9 cellular contexts compared by ENCODE assay signal in genomic region chr14:23366163-23366921, GRCh38. TPM values are rescaled to one million over a fixed set of nuclear protein-coding genes. Genes with fewer than 3 reads are reported as not detected.
A peak's percentile ranks its signal among the peaks of the same experiment; 100 is the strongest.
DNase-seq lines count a peak whose midpoint lies in the region; ATAC-seq and TF ChIP-seq lines count a peak whose summit lies in the region.
"Had no signal": no experiment of that assay in that cellular context is flagged by ENCODE, and none has a peak within 500 bp of the region (broad histone marks: within the 10 kb centered on the region; RNA-seq: fewer than 3 reads in every experiment).

No MANE protein-coding gene starts in this region.

- no peaks in the 10 kb centered on the region for H3K9me3 Mint-ChIP-seq in neural crest cell
- H3K9me3 Mint-ChIP-seq in activated T-cell treated with anti-CD3 and anti-CD28 coated beads, Interleukin-2, amount 50 U/mL, for 24 hours: no peaks in the 10 kb centered on the region
- no peaks in the 10 kb centered on the region for H3K9me3 Mint-ChIP-seq in CD8-positive, alpha-beta T cell

- peaks cover 0 to 9% (median 0%) of the 10 kb centered on the region in 4 donors for H3K4me1 ChIP-seq in Peyer's patch
- H3K4me1 ChIP-seq in CD8-positive, alpha-beta T cell (ENCODE audit: insufficient read depth, low read length): no peaks in the 10 kb centered on the region

- H3K27me3 ChIP-seq in Peyer's patch: peaks cover 0 to 6% of the 10 kb centered on the region in 2 donors
- H3K27me3 ChIP-seq in CD8-positive, alpha-beta T cell (ENCODE audit: insufficient read depth, low read length): peaks cover 14% of the 10 kb centered on the region

- no peaks in the 10 kb centered on the region for H3K9me3 ChIP-seq in Peyer's patch
- H3K9me3 ChIP-seq in CD8-positive, alpha-beta T cell (ENCODE audit: low read length): no peaks in the 10 kb centered on the region

- H3K36me3 ChIP-seq in Peyer's patch: no peaks in the 10 kb centered on the region
- no peaks in the 10 kb centered on the region for H3K36me3 ChIP-seq in CD8-positive, alpha-beta T cell (ENCODE audit: insufficient read depth, low read length)

- H3K36me3 Mint-ChIP-seq in neural crest cell (ENCODE audit: low read depth): peaks cover 6% of the 10 kb centered on the region
- H3K36me3 Mint-ChIP-seq in activated T-cell treated with anti-CD3 and anti-CD28 coated beads, Interleukin-2, amount 50 U/mL, for 24 hours (ENCODE audit: low read depth): no peaks in the 10 kb centered on the region
- no peaks in the 10 kb centered on the region for H3K36me3 Mint-ChIP-seq in CD8-positive, alpha-beta T cell

- peak overlapping the region; percentile 97 for H3K27ac Mint-ChIP-seq in neural crest cell (ENCODE audit: unreplicated experiment)
- no peak overlapping the region for H3K27ac Mint-ChIP-seq in activated T-cell treated with anti-CD3 and anti-CD28 coated beads, Interleukin-2, amount 50 U/mL, for 24 hours
- H3K27ac Mint-ChIP-seq in CD8-positive, alpha-beta T cell: no peak overlapping the region

- H3K4me1 Mint-ChIP-seq in neural crest cell: peaks cover 40% of the 10 kb centered on the region
- H3K4me1 Mint-ChIP-seq in activated T-cell treated with anti-CD3 and anti-CD28 coated beads, Interleukin-2, amount 50 U/mL, for 24 hours (ENCODE audit: low read depth): peaks cover 3% of the 10 kb centered on the region
- H3K4me1 Mint-ChIP-seq in CD8-positive, alpha-beta T cell (ENCODE audit: low read depth): peaks cover 3% of the 10 kb centered on the region

- CTCF ChIA-PET in CD8-positive, alpha-beta T cell (lab: Charles Lee): interaction anchor here (3.3 kb wide), 1 partner anchor 13 kb away, joined by 15 read pairs; no protein-coding TSS in a partner anchor

- H3K27ac ChIP-seq in Peyer's patch: peak overlapping the region; percentile 69 to 86 (median 78)
- no peak overlapping the region for H3K27ac ChIP-seq in CD8-positive, alpha-beta T cell (ENCODE audit: low read depth, low read length)

- intact Hi-C loops in CD8-positive, alpha-beta T cell (cut with DNase I, micrococcal nuclease): no loop called here

- no peak for TF ChIP-seq POLR2A in Peyer's patch (IDR thresholded peaks at IDR 0.05)

- H3K4me3 ChIP-seq in AG10803 (ENCODE audit: low read length) (peak overlapping the region; percentile 56), Peyer's patch (peak overlapping the region; percentile 20 to 51 (median 37)), foreskin fibroblast (ENCODE audit: low read depth in 1 of 2, low read length in 2 of 2) (peak overlapping the region; percentile 55)
- no peak overlapping the region for H3K4me3 ChIP-seq in CD8-positive, alpha-beta T cell (ENCODE audit: low read depth, low read length)

- peak; percentile 54 for DNase-seq in AG10803 (ENCODE audit: low read depth)
- peak in 1 of 3 donors; percentile 54 for DNase-seq in Peyer's patch
- DNase-seq in foreskin fibroblast: peak in 1 of 2 donors; percentile 39
- peak; percentile 77 for DNase-seq in neural crest cell (ENCODE audit: low read depth, low spot score)
- DNase-seq in GM10266 (ENCODE audit: extremely low spot score): no peak
- no peak for DNase-seq in activated T-cell treated with anti-CD3 and anti-CD28 coated beads, Interleukin-2, amount 50 U/mL, for 24 hours
- no peak for DNase-seq in CD8-positive, alpha-beta T cell
- no peak for DNase-seq in NCI-H510A treated with DMSO at 0.1 percent for 48 hours (lab: John Stamatoyannopoulos, UW)

- H3K4me3 Mint-ChIP-seq in neural crest cell: peak overlapping the region; percentile 85
- H3K4me3 Mint-ChIP-seq in activated T-cell treated with anti-CD3 and anti-CD28 coated beads, Interleukin-2, amount 50 U/mL, for 24 hours: no peak overlapping the region
- H3K4me3 Mint-ChIP-seq in CD8-positive, alpha-beta T cell: no peak overlapping the region

- no peak for ATAC-seq in CD8-positive, alpha-beta T cell

- H3K27me3 Mint-ChIP-seq in neural crest cell (ENCODE audit: low read depth): peaks cover 2% of the 10 kb centered on the region
- H3K27me3 Mint-ChIP-seq in activated T-cell treated with anti-CD3 and anti-CD28 coated beads, Interleukin-2, amount 50 U/mL, for 24 hours: peaks cover 41% of the 10 kb centered on the region
- peaks cover 29% of the 10 kb centered on the region for H3K27me3 Mint-ChIP-seq in CD8-positive, alpha-beta T cell (ENCODE audit: low read depth)

- TF ChIP-seq CTCF in AG10803 (conservative IDR thresholded peaks at IDR 0.05; ENCODE audit: low read length) (no peak), Peyer's patch (IDR thresholded peaks at IDR 0.05) (no peak), foreskin fibroblast (IDR thresholded peaks at IDR 0.05; ENCODE audit: low read depth, low read length) (no peak), neural crest cell (conservative IDR thresholded peaks at IDR 0.05) (no peak), GM10266 (IDR thresholded peaks at IDR 0.05; ENCODE audit: control insufficient read depth, insufficient read depth, low read depth, missing control alignments) (no peak)
- TF ChIP-seq CTCF in CD8-positive, alpha-beta T cell (IDR thresholded peaks at IDR 0.05): no peak

- POLR2A ChIA-PET in CD8-positive, alpha-beta T cell (lab: Charles Lee): no interaction called here

RNA-seq across cellular contexts. Expression of gene EFS, which starts 1.4 kb away (rescaled TPM):
- total RNA-seq in Peyer's patch: 1 to 10 TPM in 3 of 4 donors, not detected in 1; 2.1 to 4.4 (median 4.1) TPM
- total RNA-seq in neural crest cell: 100 and 104 TPM in 2 replicates
- total RNA-seq in CD8-positive, alpha-beta T cell: not detected

RNA-seq across cellular contexts. Expression of gene IL25, which starts 6.3 kb away (rescaled TPM):
- not detected for total RNA-seq in Peyer's patch
- not detected in 2 replicates for total RNA-seq in neural crest cell
- total RNA-seq in CD8-positive, alpha-beta T cell: not detected
- total RNA-seq: M059J had no signal

RNA-seq across cellular contexts. Expression of gene CMTM5, which starts 10.5 kb away (rescaled TPM):
- total RNA-seq in Peyer's patch: not detected
- 2.0 and 3.1 TPM in 2 replicates for total RNA-seq in neural crest cell
- not detected for total RNA-seq in CD8-positive, alpha-beta T cell
- total RNA-seq: M059J had no signal

RNA-seq across cellular contexts. Expression of gene SLC22A17, which starts 13.7 kb away (rescaled TPM):
- total RNA-seq in Peyer's patch (10 to 100 TPM in 1 of 4 donors, 1 to 10 TPM in 3; 1.6 to 19.0 (median 5.2) TPM), neural crest cell (39.4 and 42.4 TPM in 2 replicates)
- 10 to 100 TPM; 12.3 to 13.5 TPM for total RNA-seq in CD8-positive, alpha-beta T cell

RNA-seq across cellular contexts. Expression of gene MYH6, which starts 41.7 kb away (rescaled TPM):
- not detected for total RNA-seq in Peyer's patch
- not detected in 2 replicates for total RNA-seq in neural crest cell
- not detected for total RNA-seq in CD8-positive, alpha-beta T cell
- total RNA-seq: M059J had no signal

Comparison
In these comparisons a context has a peak if more than half of its experiments do, and no peak if none do; other contexts are left out.
1. DNase-seq: peak in AG10803 (single experiment) and neural crest cell (single experiment); none in GM10266 (single experiment), activated T-cell treated with anti-CD3 and anti-CD28 coated beads, Interleukin-2, amount 50 U/mL, for 24 hours (single experiment), CD8-positive, alpha-beta T cell (0 of 7) and NCI-H510A treated with DMSO at 0.1 percent for 48 hours (single experiment).
2. RNA of gene EFS, which starts 1.4 kb away (total RNA-seq): 100 to 104 TPM in neural crest cell; 2.1 to 4.4 TPM in Peyer's patch and not detected in CD8-positive, alpha-beta T cell; every median in the first group is over 10 times any median in the second.